In genomic region chr6:26570027-26570809, GRCh38 we compare ENCODE assay signal across 1 cellular context.
TF ChIP-seq lines count a peak whose summit lies in the region.

No MANE protein-coding gene starts in this region.

TF ChIP-seq in WTC11, 78 proteins besides CTCF, POLR2A, EP300 and RAD21 (continued from another document):
- TF ChIP-seq ZNF532 (CRISPR knock-in tag; IDR thresholded peaks at IDR 0.05; ENCODE audit: borderline replicate concordance) (no peak), MLX (CRISPR knock-in tag; IDR thresholded peaks at IDR 0.05) (no peak), E2F5 (CRISPR knock-in tag; IDR thresholded peaks at IDR 0.05) (no peak)
